In the genomic region with DNA sequence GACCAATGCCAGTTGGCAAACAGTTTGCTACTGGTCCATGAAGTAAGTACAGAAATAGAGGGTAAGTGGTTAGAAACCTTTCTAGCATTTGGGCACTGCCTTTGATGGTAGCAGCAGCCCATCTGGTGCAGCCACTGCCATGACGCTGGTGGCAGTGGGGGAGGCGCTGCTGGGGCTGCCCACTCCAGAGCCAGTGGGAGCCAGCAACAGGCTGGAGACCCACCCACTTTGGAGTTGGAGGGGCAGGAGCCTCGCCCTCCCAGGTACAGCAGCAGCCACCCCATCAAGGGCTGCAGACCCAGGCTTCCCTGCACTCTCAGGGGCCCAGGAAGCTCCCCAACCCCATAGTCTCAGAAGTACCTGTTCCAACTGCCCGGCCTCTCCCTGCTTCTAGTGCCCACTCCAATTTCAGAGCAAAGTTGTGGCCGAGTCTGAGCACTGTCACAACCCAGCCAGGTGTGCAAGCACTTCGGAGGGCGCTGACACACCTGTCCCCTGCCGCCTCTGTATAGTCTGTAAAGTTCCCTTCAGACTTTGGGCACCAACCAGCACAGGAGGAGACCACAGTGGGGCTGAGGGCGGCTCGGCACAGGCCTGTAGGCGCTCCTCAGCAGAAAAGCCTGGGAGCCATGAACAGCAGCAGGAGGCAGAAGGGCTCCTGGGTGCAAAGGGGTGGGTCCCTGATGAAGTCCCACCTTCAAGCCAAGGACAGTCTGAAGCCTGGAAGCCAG, we compare ENCODE assay signal across 20 cellular contexts.
"Had no signal": no experiment of that assay in that cellular context is flagged by ENCODE, and none has a peak within 500 bp of the region (broad histone marks: within the 10 kb centered on the region; RNA-seq: fewer than 3 reads in every experiment).

No MANE protein-coding gene starts in this region.

- ATAC-seq: activated CD4-positive, CD25-positive, alpha-beta regulatory T cell treated with anti-CD3 and anti-CD28 coated beads, Interleukin-2, amount 50 U/mL, for 24 hours; activated CD8-positive, alpha-beta T cell treated with anti-CD3 and anti-CD28 coated beads, Interleukin-2, amount 10 ng/mL, durations not matched to agents 7 days and 5 days; activated naive CD8-positive, alpha-beta T cell treated with anti-CD3 and anti-CD28 coated beads, Interleukin-2, amount 50 U/mL, for 24 hours; body of pancreas; naive thymus-derived CD8-positive, alpha-beta T cell had no signal

- H3K4me2 ChIP-seq: neural progenitor cell had no signal

- DNase-seq: activated CD4-positive, alpha-beta T cell treated with anti-CD3 and anti-CD28 coated beads, Interleukin-2, amount 50 U/mL, for 1 hour; activated CD8-positive, alpha-beta T cell treated with anti-CD3 and anti-CD28 coated beads, Interleukin-2, amount 10 ng/mL, durations not matched to agents 7 days and 5 days; activated gamma-delta T cell; activated naive CD4-positive, alpha-beta T cell treated with anti-CD3 and anti-CD28 coated beads, Interleukin-2, amount 50 U/mL, for 16 hours; activated naive CD8-positive, alpha-beta T cell treated with anti-CD3 and anti-CD28 coated beads, Interleukin-2, amount 50 U/mL, for 24 hours; body of pancreas; foreskin fibroblast; kidney; naive thymus-derived CD8-positive, alpha-beta T cell; retina; spleen; stimulated activated CD4-positive, alpha-beta T cell treated with anti-CD3 and anti-CD28 coated beads, Interleukin-4, amount 100 ng/mL, for 1 hour had no signal

- H3K9me3 ChIP-seq: body of pancreas, spleen, suprapubic skin, tibial nerve, vagina had no signal

- H2AFZ ChIP-seq: neural progenitor cell had no signal

- H3K9ac ChIP-seq: neural progenitor cell had no signal

- H3K4me1 ChIP-seq: body of pancreas, neural progenitor cell, spleen, tibial nerve, vagina had no signal

- H3K27ac ChIP-seq: body of pancreas, cardiac muscle cell, epithelial cell of prostate, neural progenitor cell, spleen, suprapubic skin, tibial nerve, vagina, VCaP had no signal

- H3K4me3 ChIP-seq: body of pancreas, cardiac muscle cell, neural progenitor cell, spleen, suprapubic skin, tibial nerve, vagina had no signal

- H3K36me3 ChIP-seq: cardiac muscle cell, neural progenitor cell, spleen, suprapubic skin, tibial nerve, vagina had no signal

- H3K27me3 ChIP-seq: body of pancreas, cardiac muscle cell, neural progenitor cell, suprapubic skin, tibial nerve, vagina had no signal
